20 cellular contexts compared by ENCODE assay signal in genomic region chr9:131067625-131068024, GRCh38. TPM values are rescaled to one million over a fixed set of nuclear protein-coding genes. Genes with fewer than 3 reads are reported as not detected.
"Had no signal": no experiment of that assay in that cellular context is flagged by ENCODE, and none has a peak within 500 bp of the region (broad histone marks: within the 10 kb centered on the region; RNA-seq: fewer than 3 reads in every experiment).

No MANE protein-coding gene starts in this region.

- H3K27ac ChIP-seq: esophagus squamous epithelium, gastroesophageal sphincter, pancreas, right lobe of liver, tibial artery, upper lobe of left lung, uterus had no signal

- ATAC-seq: effector memory CD8-positive, alpha-beta T cell; gastroesophageal sphincter; naive thymus-derived CD4-positive, alpha-beta T cell; pancreas; stimulated activated memory B cell treated with anti-CD40 and anti-IgM and Interleukin-4, amounts not matched to agents 10 μg/mL and 1 μg/mL and 100 μg/mL, for 72 hours had no signal

- H3K4me3 Mint-ChIP-seq: dendritic cell treated with granulocyte-macrophage colony-stimulating factor and Interleukin-4, amounts not matched to agents 40 ng/mL and 50 ng/mL, for 4 days; effector memory CD8-positive, alpha-beta T cell; immature natural killer cell; naive thymus-derived CD4-positive, alpha-beta T cell; stimulated activated memory B cell treated with anti-CD40 and anti-IgM and Interleukin-4, amounts not matched to agents 10 μg/mL and 1 μg/mL and 100 μg/mL, for 72 hours; stimulated activated naive CD8-positive, alpha-beta T cell treated with anti-CD3 and anti-CD28 coated beads, Interleukin-15, Interleukin-2, amounts not matched to agents 100 ng/mL and 50 ng/mL, for 24 hours had no signal

- H3K4me1 ChIP-seq: esophagus squamous epithelium, gastroesophageal sphincter, pancreas, tibial artery, upper lobe of left lung, uterus had no signal

- H3K4me1 Mint-ChIP-seq: immature natural killer cell; stimulated activated memory B cell treated with anti-CD40 and anti-IgM and Interleukin-4, amounts not matched to agents 10 μg/mL and 1 μg/mL and 100 μg/mL, for 72 hours had no signal

- H3K27ac Mint-ChIP-seq: dendritic cell treated with granulocyte-macrophage colony-stimulating factor and Interleukin-4, amounts not matched to agents 40 ng/mL and 50 ng/mL, for 4 days; effector memory CD8-positive, alpha-beta T cell; immature natural killer cell; naive thymus-derived CD4-positive, alpha-beta T cell; progenitor cell of endocrine pancreas; stimulated activated memory B cell treated with anti-CD40 and anti-IgM and Interleukin-4, amounts not matched to agents 10 μg/mL and 1 μg/mL and 100 μg/mL, for 72 hours; stimulated activated naive CD8-positive, alpha-beta T cell treated with anti-CD3 and anti-CD28 coated beads, Interleukin-15, Interleukin-2, amounts not matched to agents 100 ng/mL and 50 ng/mL, for 24 hours had no signal

- H3K27me3 Mint-ChIP-seq: dendritic cell treated with granulocyte-macrophage colony-stimulating factor and Interleukin-4, amounts not matched to agents 40 ng/mL and 50 ng/mL, for 4 days; naive thymus-derived CD4-positive, alpha-beta T cell; stimulated activated naive CD8-positive, alpha-beta T cell treated with anti-CD3 and anti-CD28 coated beads, Interleukin-15, Interleukin-2, amounts not matched to agents 100 ng/mL and 50 ng/mL, for 24 hours had no signal

- H3K27me3 ChIP-seq: pancreas, right lobe of liver, upper lobe of left lung, uterus had no signal

- H3K9me3 Mint-ChIP-seq: dendritic cell treated with granulocyte-macrophage colony-stimulating factor and Interleukin-4, amounts not matched to agents 40 ng/mL and 50 ng/mL, for 4 days; effector memory CD8-positive, alpha-beta T cell; immature natural killer cell; naive thymus-derived CD4-positive, alpha-beta T cell; stimulated activated naive CD8-positive, alpha-beta T cell treated with anti-CD3 and anti-CD28 coated beads, Interleukin-15, Interleukin-2, amounts not matched to agents 100 ng/mL and 50 ng/mL, for 24 hours had no signal

- H3K36me3 Mint-ChIP-seq: immature natural killer cell; stimulated activated memory B cell treated with anti-CD40 and anti-IgM and Interleukin-4, amounts not matched to agents 10 μg/mL and 1 μg/mL and 100 μg/mL, for 72 hours had no signal

- H3K4me3 ChIP-seq: esophagus squamous epithelium, gastroesophageal sphincter, pancreas, right lobe of liver, tibial artery, upper lobe of left lung, uterus had no signal

- DNase-seq: effector memory CD8-positive, alpha-beta T cell; esophagus squamous epithelium; foreskin fibroblast; immature natural killer cell; mesendoderm; naive thymus-derived CD4-positive, alpha-beta T cell; nucleus accumbens; pancreas; stimulated activated CD4-positive, alpha-beta T cell treated with anti-CD3 and anti-CD28 coated beads, Interleukin-4, amount 100 ng/mL, for 1 hour; stimulated activated CD8-positive, alpha-beta memory T cell treated with anti-CD3 and anti-CD28 coated beads, Interleukin-4, amount 100 ng/mL, for 48 hours; tibial artery; upper lobe of left lung; uterus had no signal

- H3K9me3 ChIP-seq: esophagus squamous epithelium, gastroesophageal sphincter, pancreas, right lobe of liver, tibial artery, upper lobe of left lung, uterus had no signal

RNA-seq across cellular contexts. Expression of gene AIF1L, which starts 28.7 kb away (rescaled TPM):
- polyA plus RNA-seq: immature natural killer cell had no signal

RNA-seq across cellular contexts. Expression of gene LAMC3, which starts 58.7 kb away (rescaled TPM):
- polyA plus RNA-seq: immature natural killer cell, keratinocyte had no signal
